In genomic region chr1:46618746-46619415, GRCh38 we compare ENCODE assay signal across 18 cellular contexts. TPM values are rescaled to one million over a fixed set of nuclear protein-coding genes. Genes with fewer than 3 reads are reported as not detected.
DNase-seq lines count a peak whose midpoint lies in the region; ATAC-seq and TF ChIP-seq lines count a peak whose summit lies in the region.
"Had no signal": no experiment of that assay in that cellular context is flagged by ENCODE, and none has a peak within 500 bp of the region (broad histone marks: within the 10 kb centered on the region; RNA-seq: fewer than 3 reads in every experiment).

No MANE protein-coding gene starts in this region.

- H3F3A ChIP-seq in GM23248 (ENCODE audit: insufficient read depth), result peaks cover 26% of the 10 kb centered on the region

- in situ Hi-C loops in GM23248 (cut with MboI), result no loop called here

- no peak overlapping the region for H3K4me3 Mint-ChIP-seq in activated CD8-positive, alpha-beta memory T cell treated with anti-CD3 and anti-CD28 coated beads, Interleukin-2, amount 10 ng/mL, durations not matched to agents 7 days and 5 days
- peak overlapping the region; percentile 60 for H3K4me3 Mint-ChIP-seq in CD4-positive, alpha-beta T cell
- H3K4me3 Mint-ChIP-seq in activated B cell treated with CpG ODN at 0.5 μM for 24 hours (peak overlapping the region; percentile 32), nephron (peak overlapping the region in 2 of 3 experiments; percentile 11 to 43)

- H3K4me1 Mint-ChIP-seq in activated CD8-positive, alpha-beta memory T cell treated with anti-CD3 and anti-CD28 coated beads, Interleukin-2, amount 10 ng/mL, durations not matched to agents 7 days and 5 days, result peaks cover 45% of the 10 kb centered on the region
- H3K4me1 Mint-ChIP-seq in CD4-positive, alpha-beta T cell (ENCODE audit: low read depth), result peaks cover 34% of the 10 kb centered on the region
- peaks cover 49% of the 10 kb centered on the region for H3K4me1 Mint-ChIP-seq in activated B cell treated with CpG ODN at 0.5 μM for 24 hours
- H3K4me1 Mint-ChIP-seq in nephron, result peaks cover 31% of the 10 kb centered on the region

- H3K36me3 Mint-ChIP-seq in activated CD8-positive, alpha-beta memory T cell treated with anti-CD3 and anti-CD28 coated beads, Interleukin-2, amount 10 ng/mL, durations not matched to agents 7 days and 5 days, result no peaks in the 10 kb centered on the region
- H3K36me3 Mint-ChIP-seq in CD4-positive, alpha-beta T cell (ENCODE audit: low read depth), result no peaks in the 10 kb centered on the region
- H3K36me3 Mint-ChIP-seq in activated B cell treated with CpG ODN at 0.5 μM for 24 hours (ENCODE audit: low read depth) (peaks cover 3% of the 10 kb centered on the region), nephron (ENCODE audit: low read depth) (no peaks in the 10 kb centered on the region)

- peak overlapping the region; percentile 12 for H3K27ac Mint-ChIP-seq in activated CD8-positive, alpha-beta memory T cell treated with anti-CD3 and anti-CD28 coated beads, Interleukin-2, amount 10 ng/mL, durations not matched to agents 7 days and 5 days
- no peak overlapping the region for H3K27ac Mint-ChIP-seq in CD4-positive, alpha-beta T cell
- peak overlapping the region; percentile 62 for H3K27ac Mint-ChIP-seq in activated B cell treated with CpG ODN at 0.5 μM for 24 hours
- H3K27ac Mint-ChIP-seq in nephron, result peak overlapping the region in 1 of 3 experiments; percentile 28

- peaks cover 12% of the 10 kb centered on the region for H3K79me2 ChIP-seq in GM23248 (ENCODE audit: insufficient read depth)

- no peaks in the 10 kb centered on the region for H3K27me3 ChIP-seq in CD4-positive, alpha-beta T cell (ENCODE audit: control insufficient read depth, insufficient read depth, low read length)
- H3K27me3 ChIP-seq in GM23248 (replicated peaks; ENCODE audit: insufficient read depth), result no peaks in the 10 kb centered on the region

- WGBS in GM23248 (ENCODE audit: low coverage in 1 of 2, low lambda C conversion rate in 2 of 2, missing lambda C conversion rate in 2 of 2), 2 experiments, result 86 to 92% methylated on average over 4 of the region's 4 CpGs

- intact Hi-C loops in CD4-positive, alpha-beta T cell (cut with DNase I, micrococcal nuclease), result loop anchor here (5.0 kb wide), 2 partner anchors 48 to 98 kb away; partner anchors contain the start of genes EFCAB14 (in 2 of the 2) and ATPAF1 (in 1 of the 2)
- intact Hi-C loops in activated B cell treated with CpG ODN at 0.5 μM for 24 hours (cut with micrococcal nuclease), result loop anchor here (5.0 to 10.0 kb wide), 2 partner anchors 48 to 314 kb away; partner anchors contain the start of genes ATPAF1, LRRC41 and UQCRH

- H2AFZ ChIP-seq in GM23248, result no peak overlapping the region

- H4K20me1 ChIP-seq in GM23248 (ENCODE audit: insufficient read depth), result no peaks in the 10 kb centered on the region

- POLR2A ChIA-PET in CD4-positive, alpha-beta T cell (lab: Charles Lee), result interaction anchor here (1.1 to 7.5 kb wide), 2 partner anchors 14 to 100 kb away, joined by 3 to 163 read pairs; partner anchors contain the start of genes EFCAB14 and MKNK1
- POLR2A ChIA-PET in activated B cell treated with CpG ODN at 0.5 μM for 24 hours (lab: Charles Lee), result interaction anchor here (7.5 kb wide), 1 partner anchor 14 kb away, joined by 108 read pairs; the partner anchor contains the start of gene MKNK1

- no peaks in the 10 kb centered on the region for H3K36me3 ChIP-seq in GM23248 (ENCODE audit: low read depth)
- H3K36me3 ChIP-seq: HAP-1 had no signal

- no peaks in the 10 kb centered on the region for H3K9me3 ChIP-seq in CD4-positive, alpha-beta T cell (ENCODE audit: control insufficient read depth, low read length)
- H3K9me3 ChIP-seq in GM23248 (ENCODE audit: low read depth), result no peaks in the 10 kb centered on the region
- H3K9me3 ChIP-seq: HAP-1 had no signal

- H3K4me3 ChIP-seq in GM23248, result no peak overlapping the region
- H3K4me3 ChIP-seq: HAP-1 had no signal

- no peak overlapping the region for H3K27ac ChIP-seq in CD4-positive, alpha-beta T cell (ENCODE audit: low read depth, low read length)
- no peak overlapping the region for H3K27ac ChIP-seq in GM23248

- H3K9ac ChIP-seq in GM23248, result no peak overlapping the region

- CTCF ChIA-PET in activated CD8-positive, alpha-beta memory T cell treated with anti-CD3 and anti-CD28 coated beads, Interleukin-2, amount 10 ng/mL, durations not matched to agents 7 days and 5 days (lab: Charles Lee), result interaction anchor here (0.8 to 5.4 kb wide), 2 partner anchors 9 to 14 kb away, joined by 3 to 51 read pairs; partner anchors contain the start of gene MKNK1
- CTCF ChIA-PET in CD4-positive, alpha-beta T cell (lab: Charles Lee), result interaction anchor here (0.6 to 4.2 kb wide), 3 partner anchors 14 to 942 kb away, joined by 3 to 20 read pairs (median 4); partner anchors contain the start of gene MKNK1
- CTCF ChIA-PET in activated B cell treated with CpG ODN at 0.5 μM for 24 hours (lab: Charles Lee), result no interaction called here

- H3K27me3 Mint-ChIP-seq in activated CD8-positive, alpha-beta memory T cell treated with anti-CD3 and anti-CD28 coated beads, Interleukin-2, amount 10 ng/mL, durations not matched to agents 7 days and 5 days, result no peaks in the 10 kb centered on the region
- no peaks in the 10 kb centered on the region for H3K27me3 Mint-ChIP-seq in CD4-positive, alpha-beta T cell
- H3K27me3 Mint-ChIP-seq in activated B cell treated with CpG ODN at 0.5 μM for 24 hours, result no peaks in the 10 kb centered on the region
- peaks cover 6% of the 10 kb centered on the region for H3K27me3 Mint-ChIP-seq in nephron (ENCODE audit: low read depth)
- H3K27me3 Mint-ChIP-seq: CD8-positive, alpha-beta memory T cell had no signal

- no peak for ATAC-seq in activated CD8-positive, alpha-beta memory T cell treated with anti-CD3 and anti-CD28 coated beads, Interleukin-2, amount 10 ng/mL, durations not matched to agents 7 days and 5 days
- ATAC-seq in CD4-positive, alpha-beta T cell (ENCODE audit: poor library complexity), result no peak
- ATAC-seq in activated B cell treated with CpG ODN at 0.5 μM for 24 hours (ENCODE audit: low read depth), result no peak

- H3K4me2 ChIP-seq in GM23248 (ENCODE audit: unreplicated experiment), result no peak overlapping the region

- H3K9me3 Mint-ChIP-seq in activated CD8-positive, alpha-beta memory T cell treated with anti-CD3 and anti-CD28 coated beads, Interleukin-2, amount 10 ng/mL, durations not matched to agents 7 days and 5 days (ENCODE audit: low read depth), result no peaks in the 10 kb centered on the region
- H3K9me3 Mint-ChIP-seq in CD4-positive, alpha-beta T cell, result no peaks in the 10 kb centered on the region
- H3K9me3 Mint-ChIP-seq in activated B cell treated with CpG ODN at 0.5 μM for 24 hours (no peaks in the 10 kb centered on the region), nephron (no peaks in the 10 kb centered on the region)
- H3K9me3 Mint-ChIP-seq: CD8-positive, alpha-beta memory T cell had no signal

- DNase-seq in activated CD8-positive, alpha-beta memory T cell treated with anti-CD3 and anti-CD28 coated beads, Interleukin-2, amount 10 ng/mL, durations not matched to agents 7 days and 5 days, result no peak
- no peak for DNase-seq in activated CD8-positive, alpha-beta memory T cell treated with anti-CD3 and anti-CD28 coated beads, Interleukin-2, amount 50 U/mL, for 4 hours
- no peak for DNase-seq in CD4-positive, alpha-beta T cell
- DNase-seq in activated B cell treated with CpG ODN at 0.5 μM for 24 hours, result no peak
- DNase-seq in midbrain (lab: John Stamatoyannopoulos, UW), result no peak
- DNase-seq in GM23248, result no peak
- no peak for DNase-seq in dedifferentiated amniotic fluid mesenchymal stem cell (ENCODE audit: extremely low spot score)
- DNase-seq: AML-193; CD8-positive, alpha-beta memory T cell; NCI-H1092; NCI-H1694; NCI-H345 had no signal

- peaks cover 31% of the 10 kb centered on the region for H3K4me1 ChIP-seq in GM23248 (ENCODE audit: insufficient read depth)

- no peak for TF ChIP-seq CTCF in CD4-positive, alpha-beta T cell (IDR thresholded peaks at IDR 0.05)
- no peak for TF ChIP-seq CTCF in activated B cell treated with CpG ODN at 0.5 μM for 24 hours (IDR thresholded peaks at IDR 0.05)
- TF ChIP-seq CTCF in nephron (IDR thresholded peaks at IDR 0.05; ENCODE audit: unreplicated experiment in 3 of 3), result no peak

- no peaks in the 10 kb centered on the region for H3K9me2 ChIP-seq in GM23248 (ENCODE audit: insufficient read depth)

RNA-seq across cellular contexts. Expression of gene MOB3C, which starts 2.3 kb away (rescaled TPM):
- 10 to 100 TPM; 18.3 to 20.7 TPM for total RNA-seq in activated CD8-positive, alpha-beta memory T cell treated with anti-CD3 and anti-CD28 coated beads, Interleukin-2, amount 10 ng/mL, durations not matched to agents 7 days and 5 days
- total RNA-seq in CD4-positive, alpha-beta T cell, result 1 to 10 TPM; 6.7 to 7.8 TPM
- total RNA-seq in activated B cell treated with CpG ODN at 0.5 μM for 24 hours, result 9.7 and 10.7 TPM in 2 replicates
- total RNA-seq in GM23248 (2014; rRNA removed; shearing (Covaris generic)), result 5.9 and 7.0 TPM in 2 replicates
- polyA plus RNA-seq in GM23248 (2016; fragmentation: Nextera tagmentation; extraction: Ambion mirVana), result 4.7 and 6.1 TPM in 2 replicates

RNA-seq across cellular contexts. Expression of gene MKNK1, which starts 14.8 kb away (rescaled TPM):
- 10 to 100 TPM; 70.6 to 78.6 TPM for total RNA-seq in activated CD8-positive, alpha-beta memory T cell treated with anti-CD3 and anti-CD28 coated beads, Interleukin-2, amount 10 ng/mL, durations not matched to agents 7 days and 5 days
- 10 to 100 TPM; 27.1 to 29.6 TPM for total RNA-seq in CD4-positive, alpha-beta T cell
- 42.3 and 45.0 TPM in 2 replicates for total RNA-seq in activated B cell treated with CpG ODN at 0.5 μM for 24 hours
- 8.9 and 15.5 TPM in 2 replicates for total RNA-seq in GM23248 (2014; rRNA removed; shearing (Covaris generic))
- 10.0 and 16.1 TPM in 2 replicates for polyA plus RNA-seq in GM23248 (2016; fragmentation: Nextera tagmentation; extraction: Ambion mirVana)

RNA-seq across cellular contexts. Expression of gene ATPAF1, which starts 49.3 kb away (rescaled TPM):
- total RNA-seq in activated CD8-positive, alpha-beta memory T cell treated with anti-CD3 and anti-CD28 coated beads, Interleukin-2, amount 10 ng/mL, durations not matched to agents 7 days and 5 days, result 10 to 100 TPM; 44.2 to 44.3 TPM
- total RNA-seq in CD4-positive, alpha-beta T cell, result 10 to 100 TPM; 10.1 to 12.4 TPM
- total RNA-seq in activated B cell treated with CpG ODN at 0.5 μM for 24 hours, result 21.2 and 24.5 TPM in 2 replicates
- total RNA-seq in GM23248 (2014; rRNA removed; shearing (Covaris generic)), result 61.3 and 66.3 TPM in 2 replicates
- 43.3 and 46.3 TPM in 2 replicates for polyA plus RNA-seq in GM23248 (2016; fragmentation: Nextera tagmentation; extraction: Ambion mirVana)

RNA-seq across cellular contexts. Expression of gene TEX38, which starts 52.8 kb away (rescaled TPM):
- not detected for total RNA-seq in activated CD8-positive, alpha-beta memory T cell treated with anti-CD3 and anti-CD28 coated beads, Interleukin-2, amount 10 ng/mL, durations not matched to agents 7 days and 5 days
- total RNA-seq in CD4-positive, alpha-beta T cell, result not detected
- total RNA-seq in activated B cell treated with CpG ODN at 0.5 μM for 24 hours, result not detected in 2 replicates
- not detected in 2 replicates for total RNA-seq in GM23248 (2014; rRNA removed; shearing (Covaris generic))
- 0.34 TPM in 1 of 2 replicates, not detected in the other for polyA plus RNA-seq in GM23248 (2016; fragmentation: Nextera tagmentation; extraction: Ambion mirVana)
- total RNA-seq: A673; CD8-positive, alpha-beta memory T cell; Daoy; HT1080; SK-MEL-5 had no signal
